Comparison of ENCODE assay signal across 8 cellular contexts in genomic region chr9:4679268-4680177, GRCh38. TPM values are rescaled to one million over a fixed set of nuclear protein-coding genes. Genes with fewer than 3 reads are reported as not detected.
DNase-seq lines count a peak whose midpoint lies in the region; TF ChIP-seq lines count a peak whose summit lies in the region.

Gene CDC37L1 (plus strand): TSS chr9:4679569. CDS start chr9:4679768, 199 bp downstream.

- H3K27me3 ChIP-seq in GM06990 (replicated peaks; ENCODE audit: control insufficient read depth, insufficient read depth, low read length) (no peaks in the 10 kb centered on the region), testis (no peaks in the 10 kb centered on the region)

- H3K4me3 Mint-ChIP-seq in activated naive CD4-positive, alpha-beta T cell treated with anti-CD3 and anti-CD28 coated beads, Interleukin-2, amount 10 ng/mL, durations not matched to agents 7 days and 5 days: no peak within 1 kb of the TSS

- intact Hi-C loops in testis (cut with DNase I; ENCODE audit: low total_unique reads): no loop called here

- no peaks in the 10 kb centered on the region for H3K9me3 ChIP-seq in testis

- H3K36me3 ChIP-seq in GM06990 (ENCODE audit: control insufficient read depth, insufficient read depth, low read length) (no peaks in the 10 kb centered on the region; the same call in 1 of the 2 replicates), testis (ENCODE audit: low read depth, missing control alignments) (no peaks in the 10 kb centered on the region)

- 0% methylated on average over 19 to 66 of the region's 66 CpGs for WGBS in testis, 2 donors

- DNase-seq in GM06990 (ENCODE audit: extremely low read depth, insufficient read length) (peak; percentile 99), HFF-Myc (ENCODE audit: extremely low read depth, low read depth) (peak; percentile 87), NAMALWA (ENCODE audit: low spot score) (peak; percentile 97), SK-N-DZ (ENCODE audit: low spot score) (peak; percentile 86), glomerular endothelial cell (ENCODE audit: extremely low read depth, low read depth, low spot score) (peak; percentile 66), occipital lobe (lab: John Stamatoyannopoulos, UW) (peak; percentile 96), testis (peak; percentile 98)
- peak; percentile 99 for DNase-seq in activated naive CD4-positive, alpha-beta T cell treated with anti-CD3 and anti-CD28 coated beads, Interleukin-2, amount 10 ng/mL, durations not matched to agents 7 days and 5 days

- H3K4me1 ChIP-seq in testis: peaks cover 15% of the 10 kb centered on the region

- peaks cover 3% of the 10 kb centered on the region for H3K27me3 Mint-ChIP-seq in activated naive CD4-positive, alpha-beta T cell treated with anti-CD3 and anti-CD28 coated beads, Interleukin-2, amount 10 ng/mL, durations not matched to agents 7 days and 5 days

- peak within 1 kb of the TSS; percentile 90 for H3K4me3 ChIP-seq in GM06990 (replicated peaks; ENCODE audit: low read depth, low read length)
- peak within 1 kb of the TSS; percentile 94 for H3K4me3 ChIP-seq in HFF-Myc (replicated peaks; ENCODE audit: low read depth, low read length)
- H3K4me3 ChIP-seq in testis: peak within 1 kb of the TSS; percentile 93 to 95

- H3K4me1 Mint-ChIP-seq in activated naive CD4-positive, alpha-beta T cell treated with anti-CD3 and anti-CD28 coated beads, Interleukin-2, amount 10 ng/mL, durations not matched to agents 7 days and 5 days: peaks cover 3% of the 10 kb centered on the region

- peaks cover 9% of the 10 kb centered on the region for H3K36me3 Mint-ChIP-seq in activated naive CD4-positive, alpha-beta T cell treated with anti-CD3 and anti-CD28 coated beads, Interleukin-2, amount 10 ng/mL, durations not matched to agents 7 days and 5 days

- H3K9me3 Mint-ChIP-seq in activated naive CD4-positive, alpha-beta T cell treated with anti-CD3 and anti-CD28 coated beads, Interleukin-2, amount 10 ng/mL, durations not matched to agents 7 days and 5 days: no peaks in the 10 kb centered on the region

- peak; percentile 66 for TF ChIP-seq CTCF in GM06990 (IDR thresholded peaks at IDR 0.05; ENCODE audit: insufficient read depth, low read length, poor library complexity, severe bottlenecking)
- TF ChIP-seq CTCF in HFF-Myc (IDR thresholded peaks at IDR 0.05; ENCODE audit: low read depth, low read length, missing control alignments): peak; percentile 51
- peak; percentile 44 to 75 (median 67) for TF ChIP-seq CTCF in testis (IDR thresholded peaks at IDR 0.05)

- no peak within 1 kb of the TSS for H3K27ac Mint-ChIP-seq in activated naive CD4-positive, alpha-beta T cell treated with anti-CD3 and anti-CD28 coated beads, Interleukin-2, amount 10 ng/mL, durations not matched to agents 7 days and 5 days

- peak; percentile 94 for TF ChIP-seq POLR2A in testis (IDR thresholded peaks at IDR 0.05)

- peak within 1 kb of the TSS; percentile 98 for H3K27ac ChIP-seq in testis

- CTCF ChIA-PET in activated naive CD4-positive, alpha-beta T cell treated with anti-CD3 and anti-CD28 coated beads, Interleukin-2, amount 10 ng/mL, durations not matched to agents 7 days and 5 days (lab: Charles Lee): interaction anchor here (0.7 kb wide), 1 partner anchor 14 kb away, joined by 3 read pairs; no protein-coding TSS in a partner anchor

RNA-seq across cellular contexts. Expression of gene CDC37L1, which starts in this region (rescaled TPM):
- polyA plus RNA-seq in SK-N-DZ (2014; cell fraction: cytosol; rRNA removed): 4.5 and 7.7 TPM in 2 replicates
- polyA plus RNA-seq in SK-N-DZ (2014; cell fraction: nucleus; rRNA removed): 4.5 and 4.7 TPM in 2 replicates
- total RNA-seq in glomerular endothelial cell: 4.9 and 7.4 TPM in 2 replicates
- 45.1 TPM for total RNA-seq in occipital lobe
- total RNA-seq in testis: 10 to 100 TPM; 31.2 TPM
- polyA plus RNA-seq in testis (ENCODE audit: insufficient read depth, low read depth, low replicate concordance): 18.2 TPM

Comparison
In these comparisons a context has a peak if more than half of its experiments do, and no peak if none do; other contexts are left out.
1. Peak in every context shown above with its lines: DNase-seq, H3K4me3 ChIP-seq and H3K27ac ChIP-seq.